Comparison of ENCODE assay signal across 12 cellular contexts in the genomic region with DNA sequence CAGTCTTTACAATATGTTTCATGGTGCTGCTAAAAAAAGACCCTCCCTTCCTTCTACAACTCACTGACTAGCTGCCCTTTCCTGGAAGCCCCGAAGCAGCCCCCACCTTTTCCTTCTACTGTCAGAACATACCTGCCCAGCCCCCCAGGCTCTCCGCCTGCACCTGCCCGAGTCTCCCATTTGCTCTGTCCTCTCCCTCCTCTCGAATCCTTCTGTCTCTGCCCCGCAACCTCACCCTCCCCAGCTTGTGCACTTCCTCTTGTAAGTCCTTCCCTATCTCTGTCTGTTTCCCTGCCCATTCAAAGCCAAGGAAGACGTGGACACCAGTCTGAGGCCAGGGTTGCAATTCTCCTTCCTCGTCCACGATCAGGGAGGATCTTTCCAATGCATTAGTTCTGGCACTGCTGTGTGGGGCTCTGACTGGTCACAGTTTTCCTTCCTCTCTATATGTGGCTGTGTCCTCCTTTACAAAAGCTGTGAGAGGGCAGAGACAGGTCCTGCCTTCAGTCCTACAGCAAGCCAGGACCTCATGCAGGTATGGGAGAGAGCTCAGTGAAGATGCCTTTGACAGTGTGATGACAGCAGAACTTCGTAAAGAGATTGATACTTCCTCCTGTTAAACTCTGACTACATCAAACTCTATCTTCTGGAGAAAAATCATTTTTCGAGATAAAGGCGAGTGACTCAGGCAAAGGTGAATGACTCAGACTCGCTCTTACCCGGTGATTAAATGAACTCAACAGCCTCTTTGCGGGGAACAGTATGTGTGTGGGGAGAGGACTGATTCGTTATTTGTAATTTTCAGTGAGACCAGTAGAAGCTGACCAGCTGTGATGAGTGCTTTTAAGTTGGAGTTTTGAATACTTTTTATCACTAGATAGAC. TPM values are rescaled to one million over a fixed set of nuclear protein-coding genes. Genes with fewer than 3 reads are reported as not detected.
DNase-seq lines count a peak whose midpoint lies in the region; ATAC-seq, FAIRE-seq and TF ChIP-seq lines count a peak whose summit lies in the region.
"Had no signal": no experiment of that assay in that cellular context is flagged by ENCODE, and none has a peak within 500 bp of the region (broad histone marks: within the 10 kb centered on the region; RNA-seq: fewer than 3 reads in every experiment).

No MANE protein-coding gene starts in this region.

- peak overlapping the region in 1 of 2 experiments; percentile 42; a peak in 1 of 4 replicates for H3K4me3 ChIP-seq in SK-N-SH (ENCODE audit: low read depth in 2 of 2, low read length in 1 of 2)
- no peak overlapping the region for H3K4me3 ChIP-seq in fibroblast of mammary gland (ENCODE audit: control insufficient read depth, low read depth, low read length)
- H3K4me3 ChIP-seq: lower lobe of right lung had no signal

- WGBS in SK-N-SH (ENCODE audit: low lambda C conversion rate): 42% methylated on average over 15 of the region's 15 CpGs

- ATAC-seq in HG03196 (IDR thresholded peaks at IDR 0.05; ENCODE audit: unreplicated experiment): no peak

- peak overlapping the region in 1 of 2 experiments; percentile 58; a peak in 2 of 4 replicates for H3K27ac ChIP-seq in SK-N-SH (ENCODE audit: low read depth in 2 of 2, low read length in 1 of 2)
- H3K27ac ChIP-seq: KMS-11, lower lobe of right lung had no signal

- H3K9ac ChIP-seq in SK-N-SH: no peak overlapping the region
- H3K9ac ChIP-seq: KMS-11 had no signal

- no peaks in the 10 kb centered on the region for H3K36me3 ChIP-seq in SK-N-SH (replicated peaks in 1 of 2; ENCODE audit: control insufficient read depth in 1 of 2, insufficient read depth in 2 of 2, low read length in 1 of 2)
- H3K36me3 ChIP-seq: lower lobe of right lung had no signal

- peak; percentile 39 for DNase-seq in stimulated activated CD4-positive, alpha-beta T cell treated with anti-CD3 and anti-CD28 coated beads, Interleukin-15, amount 100 ng/mL, for 24 hours
- no peak for DNase-seq in stimulated activated CD4-positive, alpha-beta T cell treated with anti-CD3 and anti-CD28 coated beads, Interleukin-4, amount 100 ng/mL, for 4 hours
- DNase-seq in SK-N-SH (no peak), fibroblast of mammary gland (ENCODE audit: low read depth) (peak; percentile 70), urothelium cell line (ENCODE audit: low spot score) (peak; percentile 56), NCI-H774 (lab: John Stamatoyannopoulos, UW) (no peak)
- no peak for DNase-seq in central memory CD4-positive, alpha-beta T cell
- DNase-seq: cerebellar nuclear complex, DMS153, lower lobe of right lung had no signal

- no peaks in the 10 kb centered on the region for H4K20me1 ChIP-seq in SK-N-SH (ENCODE audit: insufficient read depth)

- H3K4me2 ChIP-seq in SK-N-SH: peak overlapping the region; percentile 72
- H3K4me2 ChIP-seq: KMS-11 had no signal

- H3K9me3 ChIP-seq in SK-N-SH: no peaks in the 10 kb centered on the region
- H3K9me3 ChIP-seq: lower lobe of right lung had no signal

- no peaks in the 10 kb centered on the region for H3K27me3 ChIP-seq in SK-N-SH (ENCODE audit: insufficient read depth)

- peaks cover 8 to 13% of the 10 kb centered on the region in 2 experiments for H3K4me1 ChIP-seq in SK-N-SH (ENCODE audit: control insufficient read depth in 1 of 2, insufficient read depth in 2 of 2, low read depth in 1 of 2, low read length in 1 of 2)

- no peaks in the 10 kb centered on the region for H3K9me2 ChIP-seq in SK-N-SH

- TF ChIP-seq RAD21 in SK-N-SH (IDR thresholded peaks at IDR 0.05; ENCODE audit: low read length): no peak

- TF ChIP-seq EP300 in SK-N-SH (IDR thresholded peaks at IDR 0.05; ENCODE audit: borderline replicate concordance in 1 of 2, low read depth in 1 of 2, low read length in 1 of 2): peak in 1 of 2 experiments; percentile 73; a peak in 1 of 4 replicates

- CTCF ChIA-PET in SK-N-SH (lab: Yijun Ruan, JAX): no interaction called here

- FAIRE-seq in urothelium cell line (lab: Jason Lieb, UNC): no peak

- H3K79me2 ChIP-seq in SK-N-SH (ENCODE audit: insufficient read depth): no peaks in the 10 kb centered on the region

- no peak for TF ChIP-seq CTCF in SK-N-SH (IDR thresholded peaks at IDR 0.05)
- no peak for TF ChIP-seq CTCF in fibroblast of mammary gland (conservative IDR thresholded peaks at IDR 0.05; ENCODE audit: control insufficient read depth, insufficient read depth, low read depth, low read length)

- no peak overlapping the region; the same call in 1 of the 2 replicates for H2AFZ ChIP-seq in SK-N-SH (ENCODE audit: low read depth)

- peaks cover 9% of the 10 kb centered on the region for H3F3A ChIP-seq in SK-N-SH (replicated peaks; ENCODE audit: insufficient read depth)

- POLR2A ChIA-PET in SK-N-SH (lab: Yijun Ruan, JAX): no interaction called here

TF ChIP-seq in SK-N-SH, 30 proteins besides CTCF, POLR2A, EP300 and RAD21:
- TF ChIP-seq JUND (IDR thresholded peaks at IDR 0.05): peak; percentile 94
- TF ChIP-seq TAF1 (IDR thresholded peaks at IDR 0.05; ENCODE audit: borderline replicate concordance, low read depth, low read length): 0 out of 2 replicates have a peak, but pooled peaks have one; percentile 14
- TF ChIP-seq, protein P1, sequence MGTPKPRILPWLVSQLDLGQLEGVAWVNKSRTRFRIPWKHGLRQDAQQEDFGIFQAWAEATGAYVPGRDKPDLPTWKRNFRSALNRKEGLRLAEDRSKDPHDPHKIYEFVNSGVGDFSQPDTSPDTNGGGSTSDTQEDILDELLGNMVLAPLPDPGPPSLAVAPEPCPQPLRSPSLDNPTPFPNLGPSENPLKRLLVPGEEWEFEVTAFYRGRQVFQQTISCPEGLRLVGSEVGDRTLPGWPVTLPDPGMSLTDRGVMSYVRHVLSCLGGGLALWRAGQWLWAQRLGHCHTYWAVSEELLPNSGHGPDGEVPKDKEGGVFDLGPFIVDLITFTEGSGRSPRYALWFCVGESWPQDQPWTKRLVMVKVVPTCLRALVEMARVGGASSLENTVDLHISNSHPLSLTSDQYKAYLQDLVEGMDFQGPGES (IDR thresholded peaks at IDR 0.05; ENCODE audit: low read depth, low read length): no peak
- peak; percentile 59; the same call in 1 of the 2 replicates for TF ChIP-seq RXRA (IDR thresholded peaks at IDR 0.05; ENCODE audit: borderline replicate concordance, low read depth)
- TF ChIP-seq ZBTB33 (IDR thresholded peaks at IDR 0.05; ENCODE audit: borderline replicate concordance, low read depth): 0 out of 2 replicates have a peak, but pooled peaks have one; percentile 35
- TF ChIP-seq SIN3A (IDR thresholded peaks at IDR 0.05; ENCODE audit: borderline replicate concordance, low read depth, low read length): no peak
- TF ChIP-seq NFIC (IDR thresholded peaks at IDR 0.05; ENCODE audit: borderline replicate concordance): peak; percentile 43
- TF ChIP-seq TCF12 (IDR thresholded peaks at IDR 0.05): peak; percentile 79
- TF ChIP-seq FOSL2 (IDR thresholded peaks at IDR 0.05; ENCODE audit: borderline replicate concordance, low read depth): peak; percentile 96
- peak; percentile 22; the same call in 1 of the 2 replicates for TF ChIP-seq USF1 (IDR thresholded peaks at IDR 0.05; ENCODE audit: borderline replicate concordance, low read depth)
- TF ChIP-seq POLR2AphosphoS5 (IDR thresholded peaks at IDR 0.05; ENCODE audit: low read depth, low read length): peak; percentile 57; the same call in 1 of the 2 replicates
- TF ChIP-seq RCOR1 (IDR thresholded peaks at IDR 0.05; ENCODE audit: low read length): no peak
- TF ChIP-seq, protein P2, sequence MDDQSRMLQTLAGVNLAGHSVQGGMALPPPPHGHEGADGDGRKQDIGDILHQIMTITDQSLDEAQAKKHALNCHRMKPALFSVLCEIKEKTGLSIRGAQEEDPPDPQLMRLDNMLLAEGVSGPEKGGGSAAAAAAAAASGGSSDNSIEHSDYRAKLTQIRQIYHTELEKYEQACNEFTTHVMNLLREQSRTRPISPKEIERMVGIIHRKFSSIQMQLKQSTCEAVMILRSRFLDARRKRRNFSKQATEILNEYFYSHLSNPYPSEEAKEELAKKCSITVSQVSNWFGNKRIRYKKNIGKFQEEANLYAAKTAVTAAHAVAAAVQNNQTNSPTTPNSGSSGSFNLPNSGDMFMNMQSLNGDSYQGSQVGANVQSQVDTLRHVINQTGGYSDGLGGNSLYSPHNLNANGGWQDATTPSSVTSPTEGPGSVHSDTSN (IDR thresholded peaks at IDR 0.05): peak; percentile 97
- TF ChIP-seq FOXM1 (IDR thresholded peaks at IDR 0.05; ENCODE audit: low read depth): peak; percentile 61; the same call in 1 of the 2 replicates
- 0 out of 2 replicates have a peak, but pooled peaks have one; percentile 17 for TF ChIP-seq TEAD4 (IDR thresholded peaks at IDR 0.05; ENCODE audit: borderline replicate concordance, insufficient read depth)

RNA-seq across cellular contexts. Expression of gene TNFRSF11A, which starts 14.2 kb away (rescaled TPM):
- polyA plus RNA-seq in SK-N-SH (2012; rRNA removed): 2.5 and 5.1 TPM in 2 replicates
- polyA plus RNA-seq in SK-N-SH (2012; cell fraction: cytosol; rRNA removed): 1.7 and 2.8 TPM in 2 replicates
- polyA plus RNA-seq in SK-N-SH (2012; cell fraction: nucleus; rRNA removed): 2.4 and 4.0 TPM in 2 replicates

Comparison
In these comparisons a context has a peak if more than half of its experiments do, and no peak if none do; other contexts are left out.
1. DNase-seq: peak in stimulated activated CD4-positive, alpha-beta T cell treated with anti-CD3 and anti-CD28 coated beads, Interleukin-15, amount 100 ng/mL, for 24 hours (single experiment), fibroblast of mammary gland (single experiment) and urothelium cell line (single experiment); none in stimulated activated CD4-positive, alpha-beta T cell treated with anti-CD3 and anti-CD28 coated beads, Interleukin-4, amount 100 ng/mL, for 4 hours (0 of 2), SK-N-SH (single experiment), NCI-H774 (single experiment) and central memory CD4-positive, alpha-beta T cell (single experiment).